In the genomic region with DNA sequence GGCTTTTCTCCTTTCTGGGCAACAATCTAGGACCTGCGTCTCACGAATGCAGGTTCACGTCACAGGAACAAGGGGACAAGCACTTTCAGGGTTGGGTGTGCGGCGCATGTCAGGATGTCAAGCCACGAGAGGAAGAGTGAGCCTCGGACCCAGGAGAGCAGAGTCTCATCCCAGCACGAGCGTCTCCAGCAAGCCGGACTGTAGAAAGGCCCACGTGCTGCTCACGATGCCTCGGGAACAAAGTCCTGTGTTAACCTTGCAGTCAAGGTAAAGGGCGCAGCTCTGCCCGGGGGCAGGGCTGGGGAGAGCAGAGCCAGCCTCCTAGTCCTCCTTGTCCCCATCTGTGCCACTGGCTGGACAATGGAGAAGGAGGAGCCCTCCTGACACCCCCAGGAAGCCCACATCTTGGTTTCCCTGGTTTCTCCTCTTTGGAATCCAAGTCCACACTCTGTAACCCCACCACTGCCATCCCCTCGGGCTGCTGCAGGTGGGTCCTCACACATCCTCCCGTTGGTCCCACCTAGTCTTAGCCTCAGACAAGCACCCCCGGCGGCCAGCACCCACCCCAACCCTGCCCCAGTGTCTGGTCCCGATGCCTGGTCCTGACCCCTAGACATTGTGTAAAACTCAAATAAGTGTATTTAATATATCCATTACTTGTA, we compare ENCODE assay signal across 23 cellular contexts.
DNase-seq lines count a peak whose midpoint lies in the region; ATAC-seq, FAIRE-seq and TF ChIP-seq lines count a peak whose summit lies in the region.
"Had no signal": no experiment of that assay in that cellular context is flagged by ENCODE, and none has a peak within 500 bp of the region (broad histone marks: within the 10 kb centered on the region; RNA-seq: fewer than 3 reads in every experiment).

No MANE protein-coding gene starts in this region.

- H3K27me3 Mint-ChIP-seq in stimulated activated memory B cell treated with anti-CD40 and anti-IgM and Interleukin-4, amounts not matched to agents 10 μg/mL and 1 μg/mL and 100 μg/mL, for 72 hours = peaks cover 21% of the 10 kb centered on the region

- no peaks in the 10 kb centered on the region for H3K79me1 ChIP-seq in IMR-90 (ENCODE audit: low read depth in 1 of 2, low read length in 2 of 2)
- no peaks in the 10 kb centered on the region; the same call in 1 of the 2 replicates for H3K79me1 ChIP-seq in H1 (ENCODE audit: low read depth, low read length)
- no peaks in the 10 kb centered on the region for H3K79me1 ChIP-seq in neuronal stem cell (ENCODE audit: low read depth, low read length)

- H4K8ac ChIP-seq in IMR-90 (ENCODE audit: low read depth in 2 of 2, low read length in 2 of 2) (no peak overlapping the region), H1 (ENCODE audit: extremely low read depth, insufficient read depth, low read length) (peak overlapping the region; percentile 17; the same call in 1 of the 2 replicates), neuronal stem cell (ENCODE audit: low read depth, low read length) (no peak overlapping the region)

- TF ChIP-seq POLR2A in IMR-90 (IDR thresholded peaks at IDR 0.05; ENCODE audit: low read depth, low read length) (no peak), H1 (IDR thresholded peaks at IDR 0.05; ENCODE audit: control extremely low read depth in 1 of 2, low read depth in 2 of 2, low read length in 2 of 2) (no peak)

- no peak overlapping the region for H2AK5ac ChIP-seq in IMR-90 (ENCODE audit: low read depth, low read length)
- H2AK5ac ChIP-seq in H1 (ENCODE audit: low read depth, low read length) = no peak overlapping the region
- H2AK5ac ChIP-seq in neuronal stem cell (ENCODE audit: low read depth, low read length) = peak overlapping the region; percentile 54

- dilution Hi-C loops in IMR-90 (cut with HindIII; ENCODE audit: low sequenced_read_pairs, unreplicated experiment) = no loop called here

- CTCF ChIA-PET in IMR-90 (lab: Yijun Ruan, JAX) (no interaction called here), H1 (lab: Charles Lee; ENCODE audit: partially characterized antibody) (no interaction called here)

- H3K14ac ChIP-seq in IMR-90 (replicated peaks; ENCODE audit: low read depth, low read length) (no peak overlapping the region), H1 (ENCODE audit: insufficient read length) (no peak overlapping the region), neuronal stem cell (ENCODE audit: low read length) (no peak overlapping the region)

- H3K27ac ChIP-seq in IMR-90 (ENCODE audit: insufficient read depth, low read length) (no peak overlapping the region), H1 (ENCODE audit: low read depth, low read length) (no peak overlapping the region), neuronal stem cell (replicated peaks; ENCODE audit: low read length) (no peak overlapping the region), foreskin keratinocyte (no peak overlapping the region), tibial artery (no peak overlapping the region)
- H3K27ac ChIP-seq: HL-60 had no signal

- no peak for FAIRE-seq in H1 (lab: Jason Lieb, UNC)
- FAIRE-seq: A204.1, D721Med, G401.6, GM12891 had no signal

- H3K9ac ChIP-seq in IMR-90 (ENCODE audit: low read depth, low read length) (no peak overlapping the region), H1 (replicated peaks in 1 of 4; ENCODE audit: extremely low read depth in 1 of 4, low read depth in 3 of 4, low read length in 3 of 4) (no peak overlapping the region), neuronal stem cell (ENCODE audit: low read depth, low read length, poor library complexity) (peak overlapping the region; percentile 54)

- H3K56ac ChIP-seq in IMR-90 (ENCODE audit: extremely low read depth, insufficient read depth, low read length) (no peak overlapping the region), H1 (replicated peaks; ENCODE audit: insufficient read length, low read depth, low read length) (no peak overlapping the region)

- H2AK9ac ChIP-seq in IMR-90 (replicated peaks; ENCODE audit: low read depth, low read length, poor library complexity) = peak overlapping the region; percentile 50

- intact Hi-C loops in IMR-90 (cut with micrococcal nuclease) = no loop called here
- intact Hi-C loops in tibial artery (cut with DNase I; ENCODE audit: low total_unique reads) = no loop called here

- no peak overlapping the region for H2AFZ ChIP-seq in IMR-90 (replicated peaks; ENCODE audit: low read length, poor library complexity)
- no peak overlapping the region for H2AFZ ChIP-seq in H1 (ENCODE audit: low read length)
- no peak overlapping the region for H2AFZ ChIP-seq in neuronal stem cell (ENCODE audit: low read length)

- peaks cover 7% of the 10 kb centered on the region for H3K9me3 Mint-ChIP-seq in stimulated activated memory B cell treated with anti-CD40 and anti-IgM and Interleukin-4, amounts not matched to agents 10 μg/mL and 1 μg/mL and 100 μg/mL, for 72 hours

- ATAC-seq in IMR-90 (ENCODE audit: low read depth) (no peak), foreskin keratinocyte (no peak)
- ATAC-seq in stimulated activated memory B cell treated with anti-CD40 and anti-IgM and Interleukin-4, amounts not matched to agents 10 μg/mL and 1 μg/mL and 100 μg/mL, for 72 hours = no peak

- H2BK20ac ChIP-seq in IMR-90 (ENCODE audit: low read depth, low read length) = no peak overlapping the region
- no peak overlapping the region for H2BK20ac ChIP-seq in H1 (ENCODE audit: low read length)

- H2BK5ac ChIP-seq in IMR-90 (ENCODE audit: low read depth, low read length, poor library complexity, severe bottlenecking) (no peak overlapping the region), H1 (ENCODE audit: low read depth, low read length) (no peak overlapping the region), neuronal stem cell (ENCODE audit: low read length) (peak overlapping the region; percentile 9)

- in situ Hi-C loops in IMR-90 (cut with MboI; ENCODE audit: low sequenced_read_pairs) = no loop called here

- H3K4ac ChIP-seq in IMR-90 (ENCODE audit: low read depth, low read length) (no peak overlapping the region), H1 (replicated peaks; ENCODE audit: insufficient read length, low read depth, low read length) (no peak overlapping the region), neuronal stem cell (ENCODE audit: low read length) (no peak overlapping the region)

- POLR2A ChIA-PET in IMR-90 (lab: Charles Lee; ENCODE audit: unreplicated experiment) (no interaction called here), H1 (lab: Charles Lee; ENCODE audit: partially characterized antibody) (no interaction called here)

- no peak for TF ChIP-seq RAD21 in IMR-90 (IDR thresholded peaks at IDR 0.05; ENCODE audit: low read length)
- no peak for TF ChIP-seq RAD21 in H1 (IDR thresholded peaks at IDR 0.05 in 1 of 2, conservative IDR thresholded peaks at IDR 0.05 in 1 of 2; ENCODE audit: low read depth in 2 of 2, low read length in 2 of 2)

- BruUV-seq in IMR-90 (replicated peaks; lab: Mats Ljungman, UMichigan) = no TSS peak

- H3K4me2 ChIP-seq in IMR-90 (ENCODE audit: low read depth, low read length) = no peak overlapping the region
- H3K4me2 ChIP-seq in H1 (ENCODE audit: insufficient read depth in 1 of 2, low read depth in 2 of 2, low read length in 2 of 2) = no peak overlapping the region
- no peak overlapping the region for H3K4me2 ChIP-seq in neuronal stem cell (ENCODE audit: insufficient read depth, low read length, poor library complexity, severe bottlenecking)

- H3K4me3 ChIP-seq in IMR-90 (ENCODE audit: insufficient read depth, low read depth, low read length) (no peak overlapping the region), H1 (ENCODE audit: extremely low read depth in 1 of 4, insufficient read depth in 2 of 4, low read depth in 3 of 4, low read length in 4 of 4) (no peak overlapping the region), neuronal stem cell (ENCODE audit: low read length in 2 of 2) (no peak overlapping the region), tibial artery (no peak overlapping the region)

- H3K4me1 ChIP-seq in IMR-90 (ENCODE audit: control insufficient read depth, insufficient read depth, low read length) (no peaks in the 10 kb centered on the region), H1 (replicated peaks in 1 of 4; ENCODE audit: control insufficient read depth in 3 of 4, insufficient read depth in 4 of 4, low read length in 3 of 4) (peaks cover 0 to 3% (median 2%) of the 10 kb centered on the region in 4 experiments; a peak in 1 of 7 replicates), neuronal stem cell (ENCODE audit: control insufficient read depth in 2 of 2, insufficient read depth in 1 of 2, low read depth in 1 of 2, low read length in 2 of 2) (peaks cover 10 to 12% of the 10 kb centered on the region in 2 donors), foreskin keratinocyte (peaks cover 6% of the 10 kb centered on the region), tibial artery (peaks cover 0 to 5% (median 0%) of the 10 kb centered on the region in 4 donors)
- H3K4me1 ChIP-seq: BE2C, Caco-2 had no signal

- H3K27me3 ChIP-seq in IMR-90 (ENCODE audit: control insufficient read depth, insufficient read depth, low read length) = peaks cover 38% of the 10 kb centered on the region
- no peaks in the 10 kb centered on the region for H3K27me3 ChIP-seq in H1 (replicated peaks in 1 of 4; ENCODE audit: control insufficient read depth in 3 of 4, extremely low read depth in 1 of 4, insufficient read depth in 3 of 4, low read length in 3 of 4)
- H3K27me3 ChIP-seq in neuronal stem cell (ENCODE audit: control insufficient read depth in 3 of 3, insufficient read depth in 3 of 3, low read depth in 1 of 3, low read length in 3 of 3) = no peaks in the 10 kb centered on the region
- H3K27me3 ChIP-seq in foreskin keratinocyte = no peaks in the 10 kb centered on the region
- H3K27me3 ChIP-seq in tibial artery = peaks cover 0 to 25% of the 10 kb centered on the region in 2 donors
- H3K27me3 ChIP-seq: BE2C had no signal

- no peak overlapping the region for H2BK120ac ChIP-seq in IMR-90 (ENCODE audit: low read depth, low read length)
- no peak overlapping the region for H2BK120ac ChIP-seq in H1 (replicated peaks; ENCODE audit: low read depth, low read length)
- H2BK120ac ChIP-seq in neuronal stem cell (ENCODE audit: low read depth, low read length) = peak overlapping the region; percentile 27

- peak overlapping the region; percentile 87 for H3K27ac Mint-ChIP-seq in stimulated activated memory B cell treated with anti-CD40 and anti-IgM and Interleukin-4, amounts not matched to agents 10 μg/mL and 1 μg/mL and 100 μg/mL, for 72 hours
- H3K27ac Mint-ChIP-seq: CD4-positive, CD25-positive, alpha-beta regulatory T cell; IgD-negative memory B cell had no signal

- no peaks in the 10 kb centered on the region for H4K20me1 ChIP-seq in IMR-90 (ENCODE audit: insufficient read depth, low read length)
- H4K20me1 ChIP-seq in H1 (replicated peaks in 1 of 2; ENCODE audit: control insufficient read depth in 1 of 2, insufficient read depth in 2 of 2, low read length in 2 of 2) = no peaks in the 10 kb centered on the region

- no peak for TF ChIP-seq EP300 in H1 (IDR thresholded peaks at IDR 0.05; ENCODE audit: borderline replicate concordance in 1 of 2, low read depth in 2 of 2, low read length in 2 of 2)

- H3K36me3 ChIP-seq in IMR-90 (ENCODE audit: control insufficient read depth, insufficient read depth, low read length) (no peaks in the 10 kb centered on the region), H1 (ENCODE audit: control insufficient read depth in 2 of 4, insufficient read depth in 4 of 4, low read length in 3 of 4) (no peaks in the 10 kb centered on the region), neuronal stem cell (replicated peaks in 1 of 2; ENCODE audit: control insufficient read depth in 2 of 2, insufficient read depth in 2 of 2, low read length in 2 of 2) (no peaks in the 10 kb centered on the region), tibial artery (no peaks in the 10 kb centered on the region)
- H3K36me3 ChIP-seq: BE2C had no signal

- WGBS in IMR-90 (ENCODE audit: extremely low coverage in 2 of 2, insufficient read length in 1 of 2), 2 experiments = 82% methylated on average over 13 of the region's 20 CpGs; no CpG with 5 or more reads in 1 of the 2 experiments
- 92% methylated on average over 20 of the region's 20 CpGs; no CpG with 5 or more reads in 1 of the 2 experiments for WGBS in H1 (ENCODE audit: extremely low coverage in 1 of 2, insufficient coverage in 1 of 2, insufficient read length in 1 of 2, insufficient replicate concordance in 2 of 2, low coverage in 1 of 2, low lambda C conversion rate in 2 of 2, missing lambda C conversion rate in 1 of 2), 2 experiments
- no CpG with 5 or more reads among the region's 20 CpGs for WGBS in neuronal stem cell (ENCODE audit: extremely low coverage in 2 of 2, insufficient read length in 2 of 2, insufficient replicate concordance in 1 of 2), 2 donors

- H3K18ac ChIP-seq in IMR-90 (ENCODE audit: low read depth, low read length) (no peak overlapping the region), H1 (ENCODE audit: extremely low read depth, low read length) (no peak overlapping the region), neuronal stem cell (ENCODE audit: low read length) (peak overlapping the region; percentile 74)

- no peak for DNase-seq in IMR-90
- DNase-seq in H1 (ENCODE audit: low read depth in 1 of 2, low spot score in 2 of 2) = no peak
- DNase-seq in neuronal stem cell (ENCODE audit: low spot score) = no peak
- no peak for DNase-seq in NCI-H510A (lab: John Stamatoyannopoulos, UW)
- no peak for DNase-seq in foreskin keratinocyte
- DNase-seq in tibial artery = no peak
- DNase-seq in activated CD8-positive, alpha-beta memory T cell treated with anti-CD3 and anti-CD28 coated beads, Interleukin-2, amount 50 U/mL, for 48 hours = no peak
- DNase-seq: ACHN; BE2C; C1 segment of cervical spinal cord; Caco-2; CD4-positive, CD25-positive, alpha-beta regulatory T cell; CD8-positive, alpha-beta memory T cell; GOT3; H9; KBM-7 had no signal

- no peaks in the 10 kb centered on the region for H3K79me2 ChIP-seq in H1 (ENCODE audit: control insufficient read depth in 1 of 2, insufficient read depth in 2 of 2, low read length in 2 of 2)

- no peak overlapping the region for H3K4me3 Mint-ChIP-seq in stimulated activated memory B cell treated with anti-CD40 and anti-IgM and Interleukin-4, amounts not matched to agents 10 μg/mL and 1 μg/mL and 100 μg/mL, for 72 hours
- H3K4me3 Mint-ChIP-seq: CD4-positive, CD25-positive, alpha-beta regulatory T cell; CD8-positive, alpha-beta memory T cell; H9; IgD-negative memory B cell had no signal

- H3K23ac ChIP-seq in IMR-90 (ENCODE audit: low read depth, low read length) (no peak overlapping the region), H1 (ENCODE audit: insufficient read length) (no peak overlapping the region), neuronal stem cell (ENCODE audit: low read depth, low read length, poor library complexity) (peak overlapping the region; percentile 28)

- H2BK12ac ChIP-seq in H1 (ENCODE audit: low read depth, low read length) (no peak overlapping the region), neuronal stem cell (ENCODE audit: low read length) (no peak overlapping the region)

- H4K5ac ChIP-seq in IMR-90 (ENCODE audit: low read depth, low read length) = no peak overlapping the region
- no peak overlapping the region for H4K5ac ChIP-seq in H1 (ENCODE audit: insufficient read length, low read depth, low read length)

- no peak overlapping the region for H4K91ac ChIP-seq in IMR-90 (ENCODE audit: insufficient read depth, low read depth, low read length)
- no peak overlapping the region for H4K91ac ChIP-seq in H1 (replicated peaks; ENCODE audit: insufficient read length, low read length)
- no peak overlapping the region for H4K91ac ChIP-seq in neuronal stem cell (ENCODE audit: low read depth, low read length, poor library complexity)

- H3K4me1 Mint-ChIP-seq in stimulated activated memory B cell treated with anti-CD40 and anti-IgM and Interleukin-4, amounts not matched to agents 10 μg/mL and 1 μg/mL and 100 μg/mL, for 72 hours = peaks cover 10% of the 10 kb centered on the region

- no peak overlapping the region for H2BK15ac ChIP-seq in IMR-90 (ENCODE audit: low read depth, low read length)
- no peak overlapping the region for H2BK15ac ChIP-seq in H1 (ENCODE audit: low read length)
- H2BK15ac ChIP-seq in neuronal stem cell (ENCODE audit: low read length) = no peak overlapping the region

- TF ChIP-seq CTCF in IMR-90 (conservative IDR thresholded peaks at IDR 0.05; ENCODE audit: low read depth, low read length) = no peak
- no peak for TF ChIP-seq CTCF in H1 (IDR thresholded peaks at IDR 0.05; ENCODE audit: control extremely low read depth in 1 of 3, insufficient read depth in 1 of 3, low read depth in 1 of 3, low read length in 3 of 3)
- no peak for TF ChIP-seq CTCF in foreskin keratinocyte (conservative IDR thresholded peaks at IDR 0.05)
- TF ChIP-seq CTCF in tibial artery (IDR thresholded peaks at IDR 0.05) = no peak

- no peaks in the 10 kb centered on the region for H3K23me2 ChIP-seq in H1 (ENCODE audit: low read depth, low read length)

- H3K9me3 ChIP-seq in IMR-90 (ENCODE audit: control insufficient read depth, insufficient read depth, low read length) (no peaks in the 10 kb centered on the region), H1 (ENCODE audit: insufficient read depth in 2 of 2, low read depth in 1 of 2, low read length in 1 of 2) (no peaks in the 10 kb centered on the region), neuronal stem cell (replicated peaks in 1 of 2; ENCODE audit: control insufficient read depth in 2 of 2, insufficient read depth in 1 of 2, low read depth in 1 of 2, low read length in 2 of 2) (peaks cover 3 to 14% of the 10 kb centered on the region in 2 donors), tibial artery (peaks cover 0 to 7% (median 0%) of the 10 kb centered on the region in 3 donors)
- H3K9me3 ChIP-seq: BE2C, Caco-2 had no signal

- no peaks in the 10 kb centered on the region for H3K9me1 ChIP-seq in IMR-90 (ENCODE audit: insufficient read depth, low read length)

- H3K36me3 Mint-ChIP-seq in stimulated activated memory B cell treated with anti-CD40 and anti-IgM and Interleukin-4, amounts not matched to agents 10 μg/mL and 1 μg/mL and 100 μg/mL, for 72 hours = peaks cover 6% of the 10 kb centered on the region
- H3K36me3 Mint-ChIP-seq: CD4-positive, CD25-positive, alpha-beta regulatory T cell; IgD-negative memory B cell had no signal
